ENCODE assay signal across 19 cellular contexts in the genomic region with DNA sequence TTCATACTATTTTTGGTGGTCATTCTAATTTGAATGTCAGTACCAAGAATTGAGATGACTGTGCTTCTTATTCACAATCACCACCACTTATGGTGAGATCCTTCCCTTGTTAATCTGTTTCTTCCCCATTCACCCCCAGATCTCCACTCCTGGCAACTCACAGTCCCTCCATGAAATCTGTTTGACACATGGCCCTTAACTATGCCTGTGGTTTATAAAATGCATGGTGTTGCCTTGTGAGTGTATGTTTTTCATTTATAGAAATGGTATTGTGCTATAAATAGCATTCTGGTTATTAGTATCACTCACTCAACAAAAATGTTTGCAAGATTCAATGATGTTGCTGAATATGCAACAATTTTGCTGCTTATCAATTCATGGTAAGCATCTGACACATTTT.
"Had no signal": no experiment of that assay in that cellular context is flagged by ENCODE, and none has a peak within 500 bp of the region (broad histone marks: within the 10 kb centered on the region; RNA-seq: fewer than 3 reads in every experiment).

No MANE protein-coding gene starts in this region.

- H3K27me3 ChIP-seq: gastrocnemius medialis, right atrium auricular region, sigmoid colon, stomach, transverse colon had no signal

- H3K4me3 Mint-ChIP-seq: naive B cell, nephron had no signal

- H3K4me3 ChIP-seq: gastrocnemius medialis, right atrium auricular region, sigmoid colon, skin epidermis, stomach, thoracic aorta, transverse colon had no signal

- H3K9me3 ChIP-seq: gastrocnemius medialis, right atrium auricular region, sigmoid colon, thoracic aorta, transverse colon had no signal

- H3K27ac ChIP-seq: gastrocnemius medialis, right atrium auricular region, sigmoid colon, skin epidermis, stomach, thoracic aorta, transverse colon had no signal

- DNase-seq: central memory CD4-positive, alpha-beta T cell; effector memory CD4-positive, alpha-beta T cell; gastrocnemius medialis; glutamatergic neuron; islet precursor cell; left cardiac atrium; mesendoderm; naive B cell; occipital lobe; sigmoid colon; stimulated activated CD4-positive, alpha-beta T cell treated with anti-CD3 and anti-CD28 coated beads, Interleukin-12 subunit alpha, Interleukin-12 subunit beta, amount 100 ng/mL, for 4 hours; stimulated activated naive CD4-positive, alpha-beta T cell; stomach; substantia nigra; transverse colon had no signal

- H3K4me1 Mint-ChIP-seq: nephron had no signal

- H3K27me3 Mint-ChIP-seq: naive B cell had no signal

- H3K27ac Mint-ChIP-seq: naive B cell, nephron had no signal

- H3K4me1 ChIP-seq: gastrocnemius medialis, right atrium auricular region, sigmoid colon, stomach, transverse colon had no signal
